ENCODE assay signal across 1 cellular context in the genomic region with DNA sequence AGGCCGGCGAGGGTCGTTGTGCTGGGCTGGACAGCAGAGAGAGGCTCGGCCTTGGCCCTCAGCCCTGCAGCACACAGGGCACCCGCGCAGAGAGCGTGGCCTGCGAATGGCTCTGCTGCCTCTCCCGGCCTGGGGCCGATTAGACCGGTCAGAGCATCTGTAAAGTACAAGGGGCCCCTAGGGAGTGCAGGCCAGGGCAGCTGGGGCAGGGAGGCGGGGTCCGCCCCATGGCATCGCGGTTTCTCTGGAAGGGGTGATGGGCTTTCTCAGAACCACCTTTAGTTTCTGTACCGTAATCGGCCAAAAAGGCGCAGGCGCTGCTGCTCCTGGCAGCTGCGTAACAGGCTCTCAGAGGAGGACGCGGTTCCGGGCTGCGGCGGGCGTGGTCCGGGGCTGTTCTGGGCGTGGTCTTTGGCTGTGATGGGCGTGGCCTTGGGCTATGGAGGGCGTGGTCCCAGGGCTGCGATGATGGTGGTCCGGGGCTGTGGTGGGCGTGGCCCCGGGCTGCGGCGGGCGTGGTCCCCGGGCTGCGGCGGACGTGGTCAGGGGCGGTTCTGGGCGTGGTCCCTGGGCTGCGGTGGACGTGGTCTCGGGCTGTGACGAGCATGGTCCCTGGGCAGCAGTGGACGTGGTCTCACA.
TF ChIP-seq lines count a peak whose summit lies in the region.

No MANE protein-coding gene starts in this region.

TF ChIP-seq in HEK293, 187 proteins besides CTCF, POLR2A, EP300 and RAD21 (continued from another document and continues in another):
- TF ChIP-seq, protein P1, sequence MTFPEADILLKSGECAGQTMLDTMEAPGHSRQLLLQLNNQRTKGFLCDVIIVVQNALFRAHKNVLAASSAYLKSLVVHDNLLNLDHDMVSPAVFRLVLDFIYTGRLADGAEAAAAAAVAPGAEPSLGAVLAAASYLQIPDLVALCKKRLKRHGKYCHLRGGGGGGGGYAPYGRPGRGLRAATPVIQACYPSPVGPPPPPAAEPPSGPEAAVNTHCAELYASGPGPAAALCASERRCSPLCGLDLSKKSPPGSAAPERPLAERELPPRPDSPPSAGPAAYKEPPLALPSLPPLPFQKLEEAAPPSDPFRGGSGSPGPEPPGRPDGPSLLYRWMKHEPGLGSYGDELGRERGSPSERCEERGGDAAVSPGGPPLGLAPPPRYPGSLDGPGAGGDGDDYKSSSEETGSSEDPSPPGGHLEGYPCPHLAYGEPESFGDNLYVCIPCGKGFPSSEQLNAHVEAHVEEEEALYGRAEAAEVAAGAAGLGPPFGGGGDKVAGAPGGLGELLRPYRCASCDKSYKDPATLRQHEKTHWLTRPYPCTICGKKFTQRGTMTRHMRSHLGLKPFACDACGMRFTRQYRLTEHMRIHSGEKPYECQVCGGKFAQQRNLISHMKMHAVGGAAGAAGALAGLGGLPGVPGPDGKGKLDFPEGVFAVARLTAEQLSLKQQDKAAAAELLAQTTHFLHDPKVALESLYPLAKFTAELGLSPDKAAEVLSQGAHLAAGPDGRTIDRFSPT (tag by site-specific recombination; IDR thresholded peaks at IDR 0.05) = no peak
- no peak for TF ChIP-seq ZNF24 (tag by site-specific recombination; IDR thresholded peaks at IDR 0.05)
- TF ChIP-seq, protein P2, sequence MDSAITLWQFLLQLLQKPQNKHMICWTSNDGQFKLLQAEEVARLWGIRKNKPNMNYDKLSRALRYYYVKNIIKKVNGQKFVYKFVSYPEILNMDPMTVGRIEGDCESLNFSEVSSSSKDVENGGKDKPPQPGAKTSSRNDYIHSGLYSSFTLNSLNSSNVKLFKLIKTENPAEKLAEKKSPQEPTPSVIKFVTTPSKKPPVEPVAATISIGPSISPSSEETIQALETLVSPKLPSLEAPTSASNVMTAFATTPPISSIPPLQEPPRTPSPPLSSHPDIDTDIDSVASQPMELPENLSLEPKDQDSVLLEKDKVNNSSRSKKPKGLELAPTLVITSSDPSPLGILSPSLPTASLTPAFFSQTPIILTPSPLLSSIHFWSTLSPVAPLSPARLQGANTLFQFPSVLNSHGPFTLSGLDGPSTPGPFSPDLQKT (IDR thresholded peaks at IDR 0.05; ENCODE audit: borderline replicate concordance, low read depth, low read length) = no peak
- no peak for TF ChIP-seq SP2 (tag by site-specific recombination; IDR thresholded peaks at IDR 0.05)
- TF ChIP-seq, protein P3, sequence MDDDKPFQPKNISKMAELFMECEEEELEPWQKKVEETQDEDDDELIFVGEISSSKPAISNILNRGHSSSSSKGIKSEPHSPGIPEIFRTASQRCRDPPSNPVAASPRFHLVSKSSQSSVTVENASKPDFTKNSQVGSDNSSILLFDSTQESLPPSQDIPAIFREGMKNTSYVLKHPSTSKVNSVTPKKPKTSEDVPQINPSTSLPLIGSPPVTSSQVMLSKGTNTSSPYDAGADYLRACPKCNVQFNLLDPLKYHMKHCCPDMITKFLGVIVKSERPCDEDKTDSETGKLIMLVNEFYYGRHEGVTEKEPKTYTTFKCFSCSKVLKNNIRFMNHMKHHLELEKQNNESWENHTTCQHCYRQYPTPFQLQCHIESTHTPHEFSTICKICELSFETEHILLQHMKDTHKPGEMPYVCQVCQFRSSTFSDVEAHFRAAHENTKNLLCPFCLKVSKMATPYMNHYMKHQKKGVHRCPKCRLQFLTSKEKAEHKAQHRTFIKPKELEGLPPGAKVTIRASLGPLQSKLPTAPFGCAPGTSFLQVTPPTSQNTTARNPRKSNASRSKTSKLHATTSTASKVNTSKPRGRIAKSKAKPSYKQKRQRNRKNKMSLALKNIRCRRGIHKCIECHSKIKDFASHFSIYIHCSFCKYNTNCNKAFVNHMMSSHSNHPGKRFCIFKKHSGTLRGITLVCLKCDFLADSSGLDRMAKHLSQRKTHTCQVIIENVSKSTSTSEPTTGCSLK (tag by site-specific recombination; IDR thresholded peaks at IDR 0.05) = no peak
- TF ChIP-seq, protein P4, sequence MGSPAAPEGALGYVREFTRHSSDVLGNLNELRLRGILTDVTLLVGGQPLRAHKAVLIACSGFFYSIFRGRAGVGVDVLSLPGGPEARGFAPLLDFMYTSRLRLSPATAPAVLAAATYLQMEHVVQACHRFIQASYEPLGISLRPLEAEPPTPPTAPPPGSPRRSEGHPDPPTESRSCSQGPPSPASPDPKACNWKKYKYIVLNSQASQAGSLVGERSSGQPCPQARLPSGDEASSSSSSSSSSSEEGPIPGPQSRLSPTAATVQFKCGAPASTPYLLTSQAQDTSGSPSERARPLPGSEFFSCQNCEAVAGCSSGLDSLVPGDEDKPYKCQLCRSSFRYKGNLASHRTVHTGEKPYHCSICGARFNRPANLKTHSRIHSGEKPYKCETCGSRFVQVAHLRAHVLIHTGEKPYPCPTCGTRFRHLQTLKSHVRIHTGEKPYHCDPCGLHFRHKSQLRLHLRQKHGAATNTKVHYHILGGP (tag by site-specific recombination; IDR thresholded peaks at IDR 0.05) = no peak
- TF ChIP-seq ZNF350 (tag by site-specific recombination; IDR thresholded peaks at IDR 0.05) = no peak
- 0 out of 2 replicates have a peak, but pooled peaks have one; percentile 25 for TF ChIP-seq ZBTB17 (tag by site-specific recombination; IDR thresholded peaks at IDR 0.05)
- no peak for TF ChIP-seq EGR2 (tag by site-specific recombination; IDR thresholded peaks at IDR 0.05; ENCODE audit: low read depth)
- no peak for TF ChIP-seq ZNF561 (tag by site-specific recombination; IDR thresholded peaks at IDR 0.05; ENCODE audit: borderline replicate concordance)
- TF ChIP-seq, protein P5, sequence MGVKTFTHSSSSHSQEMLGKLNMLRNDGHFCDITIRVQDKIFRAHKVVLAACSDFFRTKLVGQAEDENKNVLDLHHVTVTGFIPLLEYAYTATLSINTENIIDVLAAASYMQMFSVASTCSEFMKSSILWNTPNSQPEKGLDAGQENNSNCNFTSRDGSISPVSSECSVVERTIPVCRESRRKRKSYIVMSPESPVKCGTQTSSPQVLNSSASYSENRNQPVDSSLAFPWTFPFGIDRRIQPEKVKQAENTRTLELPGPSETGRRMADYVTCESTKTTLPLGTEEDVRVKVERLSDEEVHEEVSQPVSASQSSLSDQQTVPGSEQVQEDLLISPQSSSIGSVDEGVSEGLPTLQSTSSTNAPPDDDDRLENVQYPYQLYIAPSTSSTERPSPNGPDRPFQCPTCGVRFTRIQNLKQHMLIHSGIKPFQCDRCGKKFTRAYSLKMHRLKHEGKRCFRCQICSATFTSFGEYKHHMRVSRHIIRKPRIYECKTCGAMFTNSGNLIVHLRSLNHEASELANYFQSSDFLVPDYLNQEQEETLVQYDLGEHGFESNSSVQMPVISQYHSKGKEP (tag by site-specific recombination; IDR thresholded peaks at IDR 0.05) = no peak
- no peak for TF ChIP-seq ZNF48 (tag by site-specific recombination; IDR thresholded peaks at IDR 0.05)
- TF ChIP-seq ZNF660 (tag by site-specific recombination; IDR thresholded peaks at IDR 0.05) = no peak
- TF ChIP-seq, protein P6, sequence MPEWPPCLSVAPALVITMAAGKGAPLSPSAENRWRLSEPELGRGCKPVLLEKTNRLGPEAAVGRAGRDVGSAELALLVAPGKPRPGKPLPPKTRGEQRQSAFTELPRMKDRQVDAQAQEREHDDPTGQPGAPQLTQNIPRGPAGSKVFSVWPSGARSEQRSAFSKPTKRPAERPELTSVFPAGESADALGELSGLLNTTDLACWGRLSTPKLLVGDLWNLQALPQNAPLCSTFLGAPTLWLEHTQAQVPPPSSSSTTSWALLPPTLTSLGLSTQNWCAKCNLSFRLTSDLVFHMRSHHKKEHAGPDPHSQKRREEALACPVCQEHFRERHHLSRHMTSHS (tag by site-specific recombination; IDR thresholded peaks at IDR 0.05) = no peak
- TF ChIP-seq SP7 (tag by site-specific recombination; IDR thresholded peaks at IDR 0.05) = no peak
- TF ChIP-seq, protein P7, sequence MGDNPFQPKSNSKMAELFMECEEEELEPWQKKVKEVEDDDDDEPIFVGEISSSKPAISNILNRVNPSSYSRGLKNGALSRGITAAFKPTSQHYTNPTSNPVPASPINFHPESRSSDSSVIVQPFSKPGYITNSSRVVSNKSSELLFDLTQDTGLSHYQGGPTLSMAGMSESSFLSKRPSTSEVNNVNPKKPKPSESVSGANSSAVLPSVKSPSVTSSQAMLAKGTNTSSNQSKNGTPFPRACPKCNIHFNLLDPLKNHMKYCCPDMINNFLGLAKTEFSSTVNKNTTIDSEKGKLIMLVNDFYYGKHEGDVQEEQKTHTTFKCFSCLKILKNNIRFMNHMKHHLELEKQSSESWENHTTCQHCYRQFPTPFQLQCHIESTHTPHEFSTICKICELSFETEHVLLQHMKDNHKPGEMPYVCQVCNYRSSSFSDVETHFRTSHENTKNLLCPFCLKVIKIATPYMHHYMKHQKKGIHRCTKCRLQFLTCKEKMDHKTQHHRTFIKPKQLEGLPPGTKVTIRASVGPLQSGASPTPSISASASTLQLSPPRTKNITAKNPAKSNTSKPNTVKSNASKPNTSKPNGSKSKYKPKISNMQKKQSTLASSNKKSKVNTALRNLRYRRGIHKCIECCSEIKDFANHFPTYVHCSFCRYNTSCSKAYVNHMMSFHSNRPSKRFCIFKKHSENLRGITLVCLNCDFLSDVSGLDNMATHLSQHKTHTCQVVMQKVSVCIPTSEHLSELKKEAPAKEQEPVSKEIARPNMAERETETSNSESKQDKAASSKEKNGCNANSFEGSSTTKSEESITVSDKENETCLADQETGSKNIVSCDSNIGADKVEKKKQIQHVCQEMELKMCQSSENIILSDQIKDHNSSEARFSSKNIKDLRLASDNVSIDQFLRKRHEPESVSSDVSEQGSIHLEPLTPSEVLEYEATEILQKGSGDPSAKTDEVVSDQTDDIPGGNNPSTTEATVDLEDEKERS (tag by site-specific recombination; IDR thresholded peaks at IDR 0.05) = no peak
- no peak for TF ChIP-seq ZNF2 (tag by site-specific recombination; IDR thresholded peaks at IDR 0.05)
- no peak for TF ChIP-seq ZNF274 (IDR thresholded peaks at IDR 0.05; ENCODE audit: low read length)
- TF ChIP-seq ZNF274 (tag by site-specific recombination; IDR thresholded peaks at IDR 0.05; ENCODE audit: borderline replicate concordance) = no peak
- no peak for TF ChIP-seq ZNF670 (tag by site-specific recombination; IDR thresholded peaks at IDR 0.05; ENCODE audit: low read depth)
- 0 out of 2 replicates have a peak, but pooled peaks have one; percentile 12 for TF ChIP-seq ZBTB20 (tag by site-specific recombination; IDR thresholded peaks at IDR 0.05)
- no peak for TF ChIP-seq ZNF132 (tag by site-specific recombination; IDR thresholded peaks at IDR 0.05; ENCODE audit: borderline replicate concordance)
- TF ChIP-seq ZNF585B (tag by site-specific recombination; IDR thresholded peaks at IDR 0.05) = no peak
- TF ChIP-seq, protein P8, sequence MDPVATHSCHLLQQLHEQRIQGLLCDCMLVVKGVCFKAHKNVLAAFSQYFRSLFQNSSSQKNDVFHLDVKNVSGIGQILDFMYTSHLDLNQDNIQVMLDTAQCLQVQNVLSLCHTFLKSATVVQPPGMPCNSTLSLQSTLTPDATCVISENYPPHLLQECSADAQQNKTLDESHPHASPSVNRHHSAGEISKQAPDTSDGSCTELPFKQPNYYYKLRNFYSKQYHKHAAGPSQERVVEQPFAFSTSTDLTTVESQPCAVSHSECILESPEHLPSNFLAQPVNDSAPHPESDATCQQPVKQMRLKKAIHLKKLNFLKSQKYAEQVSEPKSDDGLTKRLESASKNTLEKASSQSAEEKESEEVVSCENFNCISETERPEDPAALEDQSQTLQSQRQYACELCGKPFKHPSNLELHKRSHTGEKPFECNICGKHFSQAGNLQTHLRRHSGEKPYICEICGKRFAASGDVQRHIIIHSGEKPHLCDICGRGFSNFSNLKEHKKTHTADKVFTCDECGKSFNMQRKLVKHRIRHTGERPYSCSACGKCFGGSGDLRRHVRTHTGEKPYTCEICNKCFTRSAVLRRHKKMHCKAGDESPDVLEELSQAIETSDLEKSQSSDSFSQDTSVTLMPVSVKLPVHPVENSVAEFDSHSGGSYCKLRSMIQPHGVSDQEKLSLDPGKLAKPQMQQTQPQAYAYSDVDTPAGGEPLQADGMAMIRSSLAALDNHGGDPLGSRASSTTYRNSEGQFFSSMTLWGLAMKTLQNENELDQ (tag by site-specific recombination; IDR thresholded peaks at IDR 0.05; ENCODE audit: low read depth) = no peak
- no peak for TF ChIP-seq ZNF529 (tag by site-specific recombination; IDR thresholded peaks at IDR 0.05; ENCODE audit: insufficient replicate concordance)
- no peak for TF ChIP-seq ZNF140 (tag by site-specific recombination; IDR thresholded peaks at IDR 0.05)
- no peak for TF ChIP-seq ZNF404 (tag by site-specific recombination; IDR thresholded peaks at IDR 0.05)
- TF ChIP-seq KLF9 (tag by site-specific recombination; IDR thresholded peaks at IDR 0.05; ENCODE audit: low read depth) = peak; percentile 99
- TF ChIP-seq, protein P9, sequence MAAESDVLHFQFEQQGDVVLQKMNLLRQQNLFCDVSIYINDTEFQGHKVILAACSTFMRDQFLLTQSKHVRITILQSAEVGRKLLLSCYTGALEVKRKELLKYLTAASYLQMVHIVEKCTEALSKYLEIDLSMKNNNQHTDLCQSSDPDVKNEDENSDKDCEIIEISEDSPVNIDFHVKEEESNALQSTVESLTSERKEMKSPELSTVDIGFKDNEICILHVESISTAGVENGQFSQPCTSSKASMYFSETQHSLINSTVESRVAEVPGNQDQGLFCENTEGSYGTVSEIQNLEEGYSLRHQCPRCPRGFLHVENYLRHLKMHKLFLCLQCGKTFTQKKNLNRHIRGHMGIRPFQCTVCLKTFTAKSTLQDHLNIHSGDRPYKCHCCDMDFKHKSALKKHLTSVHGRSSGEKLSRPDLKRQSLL (tag by site-specific recombination; IDR thresholded peaks at IDR 0.05) = no peak
- no peak for TF ChIP-seq MYNN (tag by site-specific recombination; IDR thresholded peaks at IDR 0.05; ENCODE audit: borderline replicate concordance)
- no peak for TF ChIP-seq ZNF121 (tag by site-specific recombination; IDR thresholded peaks at IDR 0.05)
- TF ChIP-seq BCL11B (tag by site-specific recombination; IDR thresholded peaks at IDR 0.05; ENCODE audit: low read depth) = no peak
- TF ChIP-seq SCRT2 (tag by site-specific recombination; IDR thresholded peaks at IDR 0.05) = peak; percentile 41; the same call in 1 of the 2 replicates
- no peak for TF ChIP-seq ZNF248 (tag by site-specific recombination; IDR thresholded peaks at IDR 0.05)
- TF ChIP-seq, protein P10, sequence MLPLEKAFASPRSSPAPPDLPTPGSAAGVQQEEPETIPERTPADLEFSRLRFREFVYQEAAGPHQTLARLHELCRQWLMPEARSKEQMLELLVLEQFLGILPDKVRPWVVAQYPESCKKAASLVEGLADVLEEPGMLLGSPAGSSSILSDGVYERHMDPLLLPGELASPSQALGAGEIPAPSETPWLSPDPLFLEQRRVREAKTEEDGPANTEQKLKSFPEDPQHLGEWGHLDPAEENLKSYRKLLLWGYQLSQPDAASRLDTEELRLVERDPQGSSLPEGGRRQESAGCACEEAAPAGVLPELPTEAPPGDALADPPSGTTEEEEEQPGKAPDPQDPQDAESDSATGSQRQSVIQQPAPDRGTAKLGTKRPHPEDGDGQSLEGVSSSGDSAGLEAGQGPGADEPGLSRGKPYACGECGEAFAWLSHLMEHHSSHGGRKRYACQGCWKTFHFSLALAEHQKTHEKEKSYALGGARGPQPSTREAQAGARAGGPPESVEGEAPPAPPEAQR (tag by site-specific recombination; IDR thresholded peaks at IDR 0.05) = no peak
- no peak for TF ChIP-seq ZNF23 (tag by site-specific recombination; IDR thresholded peaks at IDR 0.05; ENCODE audit: borderline replicate concordance)
